ENCODE assay signal across 9 cellular contexts in the genomic region with DNA sequence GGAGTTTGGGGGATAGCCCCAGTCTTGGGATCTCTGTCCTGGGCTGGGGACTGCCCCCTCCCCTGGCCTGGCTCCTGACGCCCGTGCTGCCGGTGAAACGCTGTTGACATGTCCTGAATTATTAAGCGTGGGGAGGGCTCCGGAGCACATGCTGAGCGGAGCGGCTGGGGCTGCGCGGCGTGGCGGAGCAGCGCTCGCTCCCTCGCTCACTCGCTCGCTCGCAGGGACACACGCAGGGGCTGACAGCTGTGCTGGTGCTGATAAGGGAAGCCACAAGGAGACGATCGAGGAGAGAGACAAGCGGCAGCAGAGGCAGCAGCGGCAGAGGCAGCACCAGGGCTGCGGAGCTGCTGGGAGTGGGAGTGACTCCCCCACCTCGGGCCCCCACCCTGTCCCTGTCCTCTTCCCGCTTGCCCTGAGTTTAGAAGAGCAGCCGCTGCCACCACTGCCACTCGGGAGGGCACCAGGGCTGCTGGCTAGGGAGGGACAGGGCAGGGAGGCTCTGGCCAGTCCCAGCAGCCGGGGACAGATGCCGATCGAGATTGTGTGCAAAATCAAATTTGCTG. TPM values are rescaled to one million over a fixed set of nuclear protein-coding genes. Genes with fewer than 3 reads are reported as not detected.
DNase-seq lines count a peak whose midpoint lies in the region; TF ChIP-seq lines count a peak whose summit lies in the region.
"Had no signal": no experiment of that assay in that cellular context is flagged by ENCODE, and none has a peak within 500 bp of the region (broad histone marks: within the 10 kb centered on the region; RNA-seq: fewer than 3 reads in every experiment).

A gene with protein sequence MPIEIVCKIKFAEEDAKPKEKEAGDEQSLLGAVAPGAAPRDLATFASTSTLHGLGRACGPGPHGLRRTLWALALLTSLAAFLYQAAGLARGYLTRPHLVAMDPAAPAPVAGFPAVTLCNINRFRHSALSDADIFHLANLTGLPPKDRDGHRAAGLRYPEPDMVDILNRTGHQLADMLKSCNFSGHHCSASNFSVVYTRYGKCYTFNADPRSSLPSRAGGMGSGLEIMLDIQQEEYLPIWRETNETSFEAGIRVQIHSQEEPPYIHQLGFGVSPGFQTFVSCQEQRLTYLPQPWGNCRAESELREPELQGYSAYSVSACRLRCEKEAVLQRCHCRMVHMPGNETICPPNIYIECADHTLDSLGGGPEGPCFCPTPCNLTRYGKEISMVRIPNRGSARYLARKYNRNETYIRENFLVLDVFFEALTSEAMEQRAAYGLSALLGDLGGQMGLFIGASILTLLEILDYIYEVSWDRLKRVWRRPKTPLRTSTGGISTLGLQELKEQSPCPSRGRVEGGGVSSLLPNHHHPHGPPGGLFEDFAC (plus strand): TSS at position 287 of the 566 bp plus-strand sequence. CDS start 243 bp downstream, at position 530.

- peaks cover 53% of the 10 kb centered on the region for H3K4me1 ChIP-seq in neural progenitor cell

- DNase-seq in NCI-H1092 treated with DMSO at 0.1 percent for 48 hours (lab: John Stamatoyannopoulos, UW) (peak; percentile 24), NCI-H1092 (lab: John Stamatoyannopoulos, UW) (no peak), NCI-H1694 treated with DMSO at 0.1 percent for 48 hours (lab: John Stamatoyannopoulos, UW) (peak; percentile 53), ecto neural progenitor cell (ENCODE audit: low spot score) (peak; percentile 66), neural progenitor cell (ENCODE audit: low spot score) (peak; percentile 67), C1 segment of cervical spinal cord (lab: John Stamatoyannopoulos, UW) (no peak)
- no peak for DNase-seq in activated CD4-positive, alpha-beta T cell treated with anti-CD3 and anti-CD28 coated beads for 1 hour
- no peak for DNase-seq in activated CD4-positive, alpha-beta T cell treated with anti-CD3 and anti-CD28 coated beads, Interleukin-2, amount 50 U/mL, for 4 hours
- DNase-seq: activated B cell treated with CpG ODN at 0.5 μM for 24 hours had no signal

- no peaks in the 10 kb centered on the region for H3K36me3 ChIP-seq in neural progenitor cell

- peaks cover 41% of the 10 kb centered on the region for H3K27me3 Mint-ChIP-seq in neural progenitor cell (ENCODE audit: insufficient read depth, low read depth)

- H3K9ac ChIP-seq in neural progenitor cell, result no peak within 1 kb of the TSS

- TF ChIP-seq CTCF in neural progenitor cell (IDR thresholded peaks at IDR 0.05), result no peak

- peaks cover 44% of the 10 kb centered on the region for H3K27me3 ChIP-seq in neural progenitor cell

- H4K20me1 ChIP-seq in neural progenitor cell (ENCODE audit: low read depth), result no peaks in the 10 kb centered on the region

- H3K4me3 Mint-ChIP-seq in neural progenitor cell, result peak within 1 kb of the TSS; percentile 81
- H3K4me3 Mint-ChIP-seq: activated B cell treated with CpG ODN at 0.5 μM for 24 hours had no signal

- H3K4me3 ChIP-seq in neural progenitor cell, result peak within 1 kb of the TSS; percentile 12

- peaks cover 31% of the 10 kb centered on the region for H3F3A ChIP-seq in neural progenitor cell (ENCODE audit: low read depth)

- no peaks in the 10 kb centered on the region for H3K9me3 Mint-ChIP-seq in neural progenitor cell
- H3K9me3 Mint-ChIP-seq: activated B cell treated with CpG ODN at 0.5 μM for 24 hours had no signal

- H3K36me3 Mint-ChIP-seq in neural progenitor cell, result no peaks in the 10 kb centered on the region

- peak within 1 kb of the TSS; percentile 83 for H3K27ac Mint-ChIP-seq in neural progenitor cell
- H3K27ac Mint-ChIP-seq: activated B cell treated with CpG ODN at 0.5 μM for 24 hours had no signal

- no peak within 1 kb of the TSS for H2AFZ ChIP-seq in neural progenitor cell (replicated peaks)

- peak within 1 kb of the TSS; percentile 80 for H3K4me2 ChIP-seq in neural progenitor cell

- no peaks in the 10 kb centered on the region for H3K79me2 ChIP-seq in neural progenitor cell (ENCODE audit: low read depth)

- no peaks in the 10 kb centered on the region for H3K9me3 ChIP-seq in neural progenitor cell (ENCODE audit: low read depth)

- H3K27ac ChIP-seq in neural progenitor cell, result no peak within 1 kb of the TSS

- H3K4me1 Mint-ChIP-seq in neural progenitor cell, result peaks cover 65% of the 10 kb centered on the region

RNA-seq across cellular contexts. Expression of the gene that starts here (rescaled TPM):
- total RNA-seq in neural progenitor cell (ENCODE audit: low replicate concordance), result 0.26 and 2.4 TPM in 2 replicates
- total RNA-seq: activated B cell treated with CpG ODN at 0.5 μM for 24 hours had no signal

Comparison
In these comparisons a context has a peak if more than half of its experiments do, and no peak if none do; other contexts are left out.
1. DNase-seq: peak in NCI-H1092 treated with DMSO at 0.1 percent for 48 hours (single experiment), NCI-H1694 treated with DMSO at 0.1 percent for 48 hours (single experiment), ecto neural progenitor cell (single experiment) and neural progenitor cell (single experiment); none in NCI-H1092 (single experiment), activated CD4-positive, alpha-beta T cell treated with anti-CD3 and anti-CD28 coated beads for 1 hour (single experiment), C1 segment of cervical spinal cord (0 of 14) and activated CD4-positive, alpha-beta T cell treated with anti-CD3 and anti-CD28 coated beads, Interleukin-2, amount 50 U/mL, for 4 hours (0 of 2).